Comparison of ENCODE assay signal across 1 cellular context in genomic region chr5:167511-167910, GRCh38.
TF ChIP-seq lines count a peak whose summit lies in the region.

No MANE protein-coding gene starts in this region.

TF ChIP-seq in WTC11, 78 proteins besides CTCF, POLR2A, EP300 and RAD21 (continued from another document):
- TF ChIP-seq E2F1 (CRISPR knock-in tag; IDR thresholded peaks at IDR 0.05), result no peak
- no peak for TF ChIP-seq CBFB (CRISPR knock-in tag; IDR thresholded peaks at IDR 0.05; ENCODE audit: low read depth)
- no peak for TF ChIP-seq ZNF425 (CRISPR knock-in tag; conservative IDR thresholded peaks at IDR 0.05)
- no peak for TF ChIP-seq FOXK1 (CRISPR knock-in tag; IDR thresholded peaks at IDR 0.05)
- TF ChIP-seq KAT7 (CRISPR knock-in tag; IDR thresholded peaks at IDR 0.05; ENCODE audit: borderline replicate concordance), result no peak
- TF ChIP-seq NFYB (CRISPR knock-in tag; conservative IDR thresholded peaks at IDR 0.05; ENCODE audit: low read depth), result no peak
- no peak for TF ChIP-seq ARID4B (CRISPR knock-in tag; IDR thresholded peaks at IDR 0.05; ENCODE audit: borderline replicate concordance)
- TF ChIP-seq ZNF532 (CRISPR knock-in tag; IDR thresholded peaks at IDR 0.05; ENCODE audit: borderline replicate concordance), result no peak
- no peak for TF ChIP-seq CDX4 (CRISPR knock-in tag; IDR thresholded peaks at IDR 0.05; ENCODE audit: borderline replicate concordance)
- TF ChIP-seq E2F4 (CRISPR knock-in tag; IDR thresholded peaks at IDR 0.05; ENCODE audit: borderline replicate concordance, low read depth), result no peak
- TF ChIP-seq ZNF396 (CRISPR knock-in tag; IDR thresholded peaks at IDR 0.05; ENCODE audit: borderline replicate concordance), result no peak
